Comparison of ENCODE assay signal across 8 cellular contexts in the genomic region with DNA sequence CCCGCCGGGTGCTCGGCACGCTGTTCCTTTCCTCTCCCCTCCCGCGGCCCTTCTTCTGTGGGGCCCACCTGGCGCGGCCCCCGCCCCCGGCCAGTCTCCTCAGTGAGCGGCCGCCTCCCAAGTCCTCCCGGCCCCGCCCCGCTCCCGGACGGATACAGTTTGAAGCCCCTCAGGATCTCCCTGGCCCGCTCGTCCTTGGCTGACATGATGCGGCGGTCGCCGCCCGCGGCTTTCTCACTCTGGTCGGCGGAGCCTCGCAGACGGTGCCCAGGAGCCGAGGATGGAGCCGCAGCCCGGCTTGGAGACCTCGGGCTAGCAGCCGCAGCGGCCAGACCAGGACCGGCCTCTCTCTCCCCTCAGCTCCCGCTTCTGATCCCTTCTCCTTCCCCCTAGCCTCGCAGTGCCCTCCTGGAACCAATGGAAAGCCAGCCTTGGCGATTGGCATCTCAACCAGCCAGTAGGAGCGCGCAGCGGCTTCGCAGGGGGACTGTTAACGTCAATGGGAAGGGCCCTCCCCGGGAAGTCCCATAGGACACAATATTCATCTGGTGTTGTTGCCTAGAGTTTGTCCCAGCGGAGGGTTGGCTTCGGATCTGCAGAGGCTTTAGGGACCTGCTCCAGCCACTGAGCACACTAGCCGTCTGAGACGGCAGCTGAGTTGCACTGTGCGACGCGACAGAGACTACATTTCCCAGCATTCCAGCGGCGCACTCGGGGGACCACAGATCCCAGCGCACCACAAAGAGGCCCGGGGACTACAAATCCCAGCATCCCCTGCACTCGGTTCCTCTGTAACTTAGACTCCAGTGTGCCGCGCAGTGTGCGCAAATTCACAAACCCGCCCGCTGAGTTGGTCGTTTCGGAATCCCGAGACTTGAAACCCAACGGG.
DNase-seq lines count a peak whose midpoint lies in the region; ATAC-seq and TF ChIP-seq lines count a peak whose summit lies in the region.

A gene (minus strand): TSS at position 374 of the 889 bp plus-strand sequence. CDS start 168 bp downstream, at position 206.

- no peak for TF ChIP-seq CTCF in AG09319 (IDR thresholded peaks at IDR 0.05; ENCODE audit: low read depth, low read length)

- peak; percentile 94 for ATAC-seq in GM19035 (IDR thresholded peaks at IDR 0.05; ENCODE audit: unreplicated experiment)
- ATAC-seq in HG03354 (IDR thresholded peaks at IDR 0.05; ENCODE audit: poor library complexity, severe bottlenecking, unreplicated experiment), result peak; percentile 94
- ATAC-seq in activated CD4-positive, CD25-positive, alpha-beta regulatory T cell treated with anti-CD3 and anti-CD28 coated beads, Interleukin-2, amount 50 U/mL, for 24 hours, result peak; percentile 94 to 95

- DNase-seq in AG09319 (ENCODE audit: extremely low read depth, low read depth), result peak; percentile 98
- DNase-seq in NCI-H446 treated with DMSO at 0.1 percent for 48 hours (lab: John Stamatoyannopoulos, UW), result peak; percentile 90
- peak; percentile 99 for DNase-seq in cerebellar cortex (ENCODE audit: low spot score)
- peak; percentile 99 for DNase-seq in iris pigment epithelial cell (ENCODE audit: low read depth)
- peak; percentile 90 to 97 for DNase-seq in stimulated activated CD4-positive, alpha-beta T cell treated with anti-CD3 and anti-CD28 coated beads, Interleukin-12 subunit alpha, Interleukin-12 subunit beta, amount 100 ng/mL, for 24 hours (ENCODE audit: low read depth in 2 of 2)

Comparison
In these comparisons a context has a peak if more than half of its experiments do, and no peak if none do; other contexts are left out.
1. Peak in every context shown above with its lines: DNase-seq and ATAC-seq.